Comparison of ENCODE assay signal across 8 cellular contexts in the genomic region with DNA sequence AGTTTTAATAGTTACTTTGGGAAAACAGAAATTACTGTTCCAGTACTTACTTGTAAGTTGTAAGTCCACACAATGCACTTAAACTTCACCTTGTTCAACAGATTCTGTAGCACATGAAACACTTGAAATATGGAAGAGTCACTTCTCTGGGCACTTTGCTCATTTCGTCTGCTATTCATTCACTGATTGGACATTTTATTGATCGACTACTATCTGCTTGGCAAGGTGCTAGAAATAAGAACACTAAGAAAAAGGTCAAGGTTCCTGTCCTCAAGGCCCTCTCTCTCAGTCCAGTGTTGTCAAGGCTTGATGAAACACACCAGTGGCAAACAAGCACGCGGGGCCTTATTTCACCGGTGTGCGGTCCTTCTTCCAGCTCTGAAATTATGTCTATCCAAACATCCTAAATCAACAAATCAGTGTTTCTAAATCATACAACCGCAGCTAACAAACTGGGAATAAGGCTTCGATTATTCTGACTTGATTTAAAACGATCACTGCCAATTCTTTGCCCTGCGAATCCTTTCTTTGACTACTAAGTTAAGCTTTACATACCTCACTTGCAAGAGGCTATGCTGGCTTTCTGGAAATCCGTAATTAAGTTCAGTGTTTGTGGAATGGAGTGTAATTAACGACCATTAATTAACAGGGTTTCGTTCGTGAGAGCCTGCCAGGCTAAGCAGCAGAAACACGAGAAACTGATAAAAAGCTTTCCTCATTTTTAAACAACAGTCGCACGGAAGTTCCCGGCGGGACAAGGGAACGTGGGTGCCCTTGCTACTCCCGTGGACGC. TPM values are rescaled to one million over a fixed set of nuclear protein-coding genes. Genes with fewer than 3 reads are reported as not detected.
DNase-seq lines count a peak whose midpoint lies in the region; ATAC-seq and TF ChIP-seq lines count a peak whose summit lies in the region.

No MANE protein-coding gene starts in this region.

- H3K4me3 ChIP-seq in dorsolateral prefrontal cortex: peak overlapping the region; percentile 52 to 94 (median 84)

- peak overlapping the region; percentile 49 to 96 (median 90) for H3K27ac ChIP-seq in dorsolateral prefrontal cortex

- intact Hi-C loops in dorsolateral prefrontal cortex (cut with DNase I) (loop anchor here in 1 of 2 donors (5.0 kb wide), 2 partner anchors 53 to 102 kb away; a partner anchor contains a TSS), natural killer cell (cut with micrococcal nuclease) (no loop called here)

- ATAC-seq in GM18517 (IDR thresholded peaks at IDR 0.05; ENCODE audit: unreplicated experiment) (peak; percentile 3), natural killer cell (no peak), HG03460 (IDR thresholded peaks at IDR 0.05; ENCODE audit: unreplicated experiment) (no peak), HG02981 (IDR thresholded peaks at IDR 0.05; ENCODE audit: unreplicated experiment) (no peak)

- peak overlapping the region; percentile 88 for H3K4me3 Mint-ChIP-seq in natural killer cell

- H3K27ac Mint-ChIP-seq in natural killer cell: peak overlapping the region; percentile 47 to 85

- H3K27me3 Mint-ChIP-seq in natural killer cell (ENCODE audit: low read depth in 2 of 2): peaks cover 9 to 11% of the 10 kb centered on the region in 2 donors

- no peaks in the 10 kb centered on the region for H3K36me3 Mint-ChIP-seq in natural killer cell

- TF ChIP-seq CTCF in dorsolateral prefrontal cortex (IDR thresholded peaks at IDR 0.05 in 54 of 56, conservative IDR thresholded peaks at IDR 0.05 in 2 of 56; ENCODE audit: low read depth in 1 of 56, partially characterized antibody in 56 of 56): no peak
- TF ChIP-seq CTCF in natural killer cell (IDR thresholded peaks at IDR 0.05): no peak

- no peaks in the 10 kb centered on the region for H3K27me3 ChIP-seq in dorsolateral prefrontal cortex

- DNase-seq in NCI-H69 (lab: John Stamatoyannopoulos, UW) (peak; percentile 33), dorsolateral prefrontal cortex (no peak), natural killer cell (no peak), MV-4-11 (lab: John Stamatoyannopoulos, UW) (no peak), OCI-M2 (lab: John Stamatoyannopoulos, UW; ENCODE audit: unreplicated experiment) (no peak)

- no peaks in the 10 kb centered on the region for H3K9me3 Mint-ChIP-seq in natural killer cell

- H3K4me1 Mint-ChIP-seq in natural killer cell: peaks cover 21 to 31% of the 10 kb centered on the region in 2 donors

RNA-seq across cellular contexts. Expression of a gene that starts 0.7 kb away (rescaled TPM):
- 100 to 1,000 TPM in 30 of 120 experiments, 10 to 100 TPM in 90; 50.3 to 160 (median 86.2) TPM for total RNA-seq in dorsolateral prefrontal cortex
- 10 to 100 TPM; 10.7 to 14.7 (median 12.0) TPM for total RNA-seq in natural killer cell
